In genomic region chr2:55887906-55888625, GRCh38 we compare ENCODE assay signal across 1 cellular context.
TF ChIP-seq lines count a peak whose summit lies in the region.

No MANE protein-coding gene starts in this region.

TF ChIP-seq in GM23338, 12 proteins besides CTCF, POLR2A, EP300 and RAD21 (continued from another document):
- TF ChIP-seq ETS1 (IDR thresholded peaks at IDR 0.05) (no peak), POLR2AphosphoS5 (IDR thresholded peaks at IDR 0.05; ENCODE audit: low read depth) (no peak), ZNF331 (CRISPR knock-in tag; IDR thresholded peaks at IDR 0.05; ENCODE audit: low read depth) (no peak)
